16 cellular contexts compared by ENCODE assay signal in the genomic region with DNA sequence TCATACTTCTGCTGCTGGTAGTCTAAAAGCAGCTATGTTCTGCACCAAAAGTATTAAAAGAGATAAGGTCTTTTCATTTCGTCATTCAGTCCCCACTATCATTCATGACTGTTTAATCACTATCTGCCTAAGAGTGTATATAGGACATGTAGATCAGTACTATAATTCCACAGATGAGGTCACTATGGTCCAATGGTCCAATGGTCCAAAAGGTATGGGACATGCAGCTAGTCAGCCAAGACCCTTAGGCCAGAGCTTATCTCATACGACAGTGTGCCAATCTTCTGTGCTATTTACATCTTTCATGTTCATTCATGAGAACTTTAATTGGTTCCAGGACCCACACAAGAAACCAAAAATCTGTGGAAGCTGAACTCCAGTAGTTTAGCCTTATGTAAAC. TPM values are rescaled to one million over a fixed set of nuclear protein-coding genes. Genes with fewer than 3 reads are reported as not detected.
DNase-seq lines count a peak whose midpoint lies in the region; ATAC-seq, FAIRE-seq and TF ChIP-seq lines count a peak whose summit lies in the region.
"Had no signal": no experiment of that assay in that cellular context is flagged by ENCODE, and none has a peak within 500 bp of the region (broad histone marks: within the 10 kb centered on the region; RNA-seq: fewer than 3 reads in every experiment).

No MANE protein-coding gene starts in this region.

- H3K4me1 Mint-ChIP-seq in activated T-cell treated with anti-CD3 and anti-CD28 coated beads, Interleukin-2, amount 50 U/mL, for 24 hours (ENCODE audit: low read depth): peaks cover 6% of the 10 kb centered on the region
- peaks cover 6% of the 10 kb centered on the region for H3K4me1 Mint-ChIP-seq in activated T-helper 17 cell treated with anti-CD3 and anti-CD28 coated beads, Interleukin-2, amount 50 U/mL, for 72 hours
- H3K4me1 Mint-ChIP-seq: H9 had no signal

- intact Hi-C loops in sciatic nerve (cut with DNase I): no loop called here

- no peak for TF ChIP-seq POLR2A in GM12891 (IDR thresholded peaks at IDR 0.05; ENCODE audit: low read depth, low read length)

- peak; percentile 61 for FAIRE-seq in GM12891 (lab: Jason Lieb, UNC)
- FAIRE-seq: A204.1 had no signal

- DNase-seq in activated T-cell treated with anti-CD3 and anti-CD28 coated beads, Interleukin-2, amount 50 U/mL, for 24 hours: no peak
- no peak for DNase-seq in activated T-cell treated with anti-CD3 and anti-CD28 coated beads, Interleukin-2, amount 50 U/mL, for 1 hour
- no peak for DNase-seq in GM12891 (ENCODE audit: insufficient read length, low spot score)
- no peak for DNase-seq in left lobe of liver (ENCODE audit: low spot score)
- DNase-seq in sciatic nerve (ENCODE audit: low spot score): no peak
- DNase-seq in activated CD4-positive, CD25-positive, alpha-beta regulatory T cell treated with anti-CD3 and anti-CD28 coated beads, Interleukin-2, amount 50 U/mL, for 72 hours: no peak
- DNase-seq in NCI-H1048 (lab: John Stamatoyannopoulos, UW): no peak
- DNase-seq: CD8-positive, alpha-beta T cell; H9; MM.1S; NCI-H1092 treated with DMSO at 0.1 percent for 48 hours; NCI-H2081; NCI-H2171 treated with DMSO at 0.1 percent for 48 hours; Peyer's patch had no signal

- H3K9me3 Mint-ChIP-seq in activated T-cell treated with anti-CD3 and anti-CD28 coated beads, Interleukin-2, amount 50 U/mL, for 24 hours: no peaks in the 10 kb centered on the region
- no peaks in the 10 kb centered on the region for H3K9me3 Mint-ChIP-seq in activated T-helper 17 cell treated with anti-CD3 and anti-CD28 coated beads, Interleukin-2, amount 50 U/mL, for 72 hours
- H3K9me3 Mint-ChIP-seq: CD8-positive, alpha-beta T cell; H9 had no signal

- H3K27me3 Mint-ChIP-seq in activated T-cell treated with anti-CD3 and anti-CD28 coated beads, Interleukin-2, amount 50 U/mL, for 24 hours: no peaks in the 10 kb centered on the region
- H3K27me3 Mint-ChIP-seq in activated T-helper 17 cell treated with anti-CD3 and anti-CD28 coated beads, Interleukin-2, amount 50 U/mL, for 72 hours: no peaks in the 10 kb centered on the region

- no peak for ATAC-seq in activated T-helper 17 cell treated with anti-CD3 and anti-CD28 coated beads, Interleukin-2, amount 50 U/mL, for 72 hours (replicated peaks)
- ATAC-seq in left lobe of liver (peak; percentile 32), sciatic nerve (no peak)
- ATAC-seq: CD8-positive, alpha-beta T cell had no signal

- H3K36me3 Mint-ChIP-seq in activated T-cell treated with anti-CD3 and anti-CD28 coated beads, Interleukin-2, amount 50 U/mL, for 24 hours (ENCODE audit: low read depth): peaks cover 75% of the 10 kb centered on the region
- peaks cover 78% of the 10 kb centered on the region for H3K36me3 Mint-ChIP-seq in activated T-helper 17 cell treated with anti-CD3 and anti-CD28 coated beads, Interleukin-2, amount 50 U/mL, for 72 hours (ENCODE audit: low read depth)

- peak overlapping the region; percentile 44 for H3K27ac Mint-ChIP-seq in activated T-cell treated with anti-CD3 and anti-CD28 coated beads, Interleukin-2, amount 50 U/mL, for 24 hours
- peak overlapping the region; percentile 32 for H3K27ac Mint-ChIP-seq in activated T-helper 17 cell treated with anti-CD3 and anti-CD28 coated beads, Interleukin-2, amount 50 U/mL, for 72 hours
- H3K27ac Mint-ChIP-seq: CD8-positive, alpha-beta T cell had no signal

- no peak overlapping the region for H3K4me3 Mint-ChIP-seq in activated T-cell treated with anti-CD3 and anti-CD28 coated beads, Interleukin-2, amount 50 U/mL, for 24 hours
- no peak overlapping the region for H3K4me3 Mint-ChIP-seq in activated T-helper 17 cell treated with anti-CD3 and anti-CD28 coated beads, Interleukin-2, amount 50 U/mL, for 72 hours
- H3K4me3 Mint-ChIP-seq: CD8-positive, alpha-beta T cell; H9 had no signal

TF ChIP-seq in GM12891, 5 proteins besides CTCF, POLR2A, EP300 and RAD21:
- TF ChIP-seq POU2F2 (IDR thresholded peaks at IDR 0.05; ENCODE audit: low read depth, low read length) (no peak), SPI1 (IDR thresholded peaks at IDR 0.05; ENCODE audit: low read depth, low read length) (no peak), PAX5 (IDR thresholded peaks at IDR 0.05; ENCODE audit: insufficient read depth, low read length, severe bottlenecking) (no peak), TAF1 (IDR thresholded peaks at IDR 0.05; ENCODE audit: low read depth, low read length) (no peak), POLR2AphosphoS5 (IDR thresholded peaks at IDR 0.05; ENCODE audit: low read depth, low read length) (no peak)
TF ChIP-seq in GM12891: peak in this region for 0.

RNA-seq across cellular contexts. Expression of a gene that starts 42.6 kb away (rescaled TPM):
- polyA plus RNA-seq in GM12891 (2012; ENCODE audit: low read depth, missing spikeins): 25.5 TPM
- total RNA-seq in activated T-helper 17 cell treated with anti-CD3 and anti-CD28 coated beads, Interleukin-2, amount 50 U/mL, for 72 hours: under 1 TPM in 1 of 2 donors, not detected in 1; 0.30 TPM
- total RNA-seq in left lobe of liver (537 TPM), sciatic nerve (0.98 TPM)
- total RNA-seq: CD8-positive, alpha-beta T cell had no signal

Comparison
In these comparisons a context has a peak if more than half of its experiments do, and no peak if none do; other contexts are left out.
1. RNA of a gene that starts 42.6 kb away (total RNA-seq): 537 TPM in left lobe of liver (single experiment); 0.98 TPM in sciatic nerve (single experiment) and 0.30 TPM in activated T-helper 17 cell treated with anti-CD3 and anti-CD28 coated beads, Interleukin-2, amount 50 U/mL, for 72 hours; every median in the first group is over 100 times any median in the second.